Comparison of ENCODE assay signal across 24 cellular contexts in the genomic region with DNA sequence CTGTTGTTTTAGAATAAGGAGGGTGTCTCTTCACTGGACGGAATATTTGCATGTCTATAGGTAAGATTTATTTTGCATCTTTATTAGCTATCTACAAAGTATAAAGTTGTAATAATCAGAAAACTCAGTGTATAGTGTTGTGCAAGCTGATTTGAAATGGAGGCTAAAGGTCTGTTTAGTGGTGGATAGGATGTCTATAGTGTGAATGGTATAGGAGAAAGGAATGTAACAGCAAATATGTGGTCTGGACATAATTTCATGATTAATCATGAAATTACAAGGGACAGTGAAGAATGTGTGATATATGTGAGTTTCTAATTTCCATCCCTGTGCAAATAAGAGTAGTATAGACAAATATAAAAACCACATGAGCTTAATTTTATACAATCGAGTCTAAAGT.
DNase-seq lines count a peak whose midpoint lies in the region; ATAC-seq and TF ChIP-seq lines count a peak whose summit lies in the region.
"Had no signal": no experiment of that assay in that cellular context is flagged by ENCODE, and none has a peak within 500 bp of the region (broad histone marks: within the 10 kb centered on the region; RNA-seq: fewer than 3 reads in every experiment).

No MANE protein-coding gene starts in this region.

- no peaks in the 10 kb centered on the region for H3K36me3 ChIP-seq in RWPE2 (ENCODE audit: low read depth)

- POLR2A ChIA-PET in activated CD4-positive, alpha-beta T cell treated with anti-CD3 and anti-CD28 coated beads for 36 hours (lab: Charles Lee), result no interaction called here
- POLR2A ChIA-PET in WTC11 (lab: Charles Lee), result no interaction called here

- no peak overlapping the region for H3K4me3 Mint-ChIP-seq in activated CD4-positive, alpha-beta T cell treated with anti-CD3 and anti-CD28 coated beads for 36 hours
- no peak overlapping the region for H3K4me3 Mint-ChIP-seq in activated CD4-positive, alpha-beta T cell treated with anti-CD3 and anti-CD28 coated beads, Interleukin-2, amount 10 ng/mL, durations not matched to agents 24 days and 14 days
- no peak overlapping the region for H3K4me3 Mint-ChIP-seq in WTC11
- H3K4me3 Mint-ChIP-seq: CD4-positive, alpha-beta memory T cell; T-cell had no signal

- H3K4me1 ChIP-seq in RWPE2 (ENCODE audit: insufficient read depth, poor library complexity, severe bottlenecking) (peaks cover 24% of the 10 kb centered on the region), foreskin keratinocyte (peaks cover 22% of the 10 kb centered on the region)

- no peaks in the 10 kb centered on the region for H3K36me3 Mint-ChIP-seq in activated CD4-positive, alpha-beta T cell treated with anti-CD3 and anti-CD28 coated beads for 36 hours (ENCODE audit: low read depth)
- no peaks in the 10 kb centered on the region for H3K36me3 Mint-ChIP-seq in activated CD4-positive, alpha-beta T cell treated with anti-CD3 and anti-CD28 coated beads, Interleukin-2, amount 10 ng/mL, durations not matched to agents 24 days and 14 days (ENCODE audit: low read depth)
- H3K36me3 Mint-ChIP-seq in WTC11, result no peaks in the 10 kb centered on the region
- H3K36me3 Mint-ChIP-seq: CD4-positive, alpha-beta memory T cell; T-cell had no signal

- H3K27ac Mint-ChIP-seq in activated CD4-positive, alpha-beta T cell treated with anti-CD3 and anti-CD28 coated beads for 36 hours, result no peak overlapping the region
- no peak overlapping the region for H3K27ac Mint-ChIP-seq in activated CD4-positive, alpha-beta T cell treated with anti-CD3 and anti-CD28 coated beads, Interleukin-2, amount 10 ng/mL, durations not matched to agents 24 days and 14 days
- no peak overlapping the region for H3K27ac Mint-ChIP-seq in WTC11
- H3K27ac Mint-ChIP-seq: CD4-positive, alpha-beta memory T cell; T-cell had no signal

- H3K27ac ChIP-seq in RWPE2 (ENCODE audit: poor library complexity, severe bottlenecking), result peak overlapping the region; percentile 56
- no peak overlapping the region for H3K27ac ChIP-seq in foreskin keratinocyte
- H3K27ac ChIP-seq: PC-9 had no signal

- peaks cover 11% of the 10 kb centered on the region for H3K4me1 Mint-ChIP-seq in activated CD4-positive, alpha-beta T cell treated with anti-CD3 and anti-CD28 coated beads for 36 hours
- H3K4me1 Mint-ChIP-seq in activated CD4-positive, alpha-beta T cell treated with anti-CD3 and anti-CD28 coated beads, Interleukin-2, amount 10 ng/mL, durations not matched to agents 24 days and 14 days, result no peaks in the 10 kb centered on the region
- H3K4me1 Mint-ChIP-seq in WTC11, result no peaks in the 10 kb centered on the region
- H3K4me1 Mint-ChIP-seq: T-cell had no signal

- H3K27me3 ChIP-seq in RWPE2 (ENCODE audit: insufficient read depth, poor library complexity, severe bottlenecking), result no peaks in the 10 kb centered on the region
- H3K27me3 ChIP-seq in foreskin keratinocyte, result no peaks in the 10 kb centered on the region

- CTCF ChIA-PET in activated CD4-positive, alpha-beta T cell treated with anti-CD3 and anti-CD28 coated beads for 36 hours (lab: Charles Lee), result no interaction called here
- CTCF ChIA-PET in WTC11 (lab: Charles Lee), result no interaction called here

- DNase-seq in ELR (ENCODE audit: low read depth) (peak; percentile 58), HS-5 (ENCODE audit: low read depth) (peak; percentile 53), RWPE2 (ENCODE audit: low spot score) (no peak), foreskin keratinocyte (peak; percentile 62 to 74), WTC11 (ENCODE audit: low spot score) (no peak), pons (ENCODE audit: low spot score) (no peak)
- DNase-seq in activated CD4-positive, alpha-beta T cell treated with anti-CD3 and anti-CD28 coated beads for 36 hours, result no peak
- DNase-seq in activated CD4-positive, alpha-beta T cell treated with anti-CD3 and anti-CD28 coated beads, Interleukin-2, amount 10 ng/mL, durations not matched to agents 24 days and 14 days, result no peak
- DNase-seq: C1 segment of cervical spinal cord, COR-L47, DMS53, GF-D8, Karpas-422, MV-4-11, NCI-H1105, NCI-H146, NCI-H1930, NCI-H2107, NCI-H524 treated with DMSO at 0.1 percent for 48 hours, NCI-H774, PC-9, SHP77, T-cell had no signal

- TF ChIP-seq CTCF in RWPE2 (IDR thresholded peaks at IDR 0.05; ENCODE audit: poor library complexity, severe bottlenecking) (no peak), foreskin keratinocyte (conservative IDR thresholded peaks at IDR 0.05) (no peak), WTC11 (IDR thresholded peaks at IDR 0.05) (no peak)

- H3K4me3 ChIP-seq in RWPE2 (ENCODE audit: severe bottlenecking), result no peak overlapping the region
- H3K4me3 ChIP-seq: PC-9 had no signal

- H3K9me3 Mint-ChIP-seq in activated CD4-positive, alpha-beta T cell treated with anti-CD3 and anti-CD28 coated beads for 36 hours (ENCODE audit: low read depth), result no peaks in the 10 kb centered on the region
- peaks cover 3% of the 10 kb centered on the region for H3K9me3 Mint-ChIP-seq in activated CD4-positive, alpha-beta T cell treated with anti-CD3 and anti-CD28 coated beads, Interleukin-2, amount 10 ng/mL, durations not matched to agents 24 days and 14 days
- no peaks in the 10 kb centered on the region for H3K9me3 Mint-ChIP-seq in WTC11
- H3K9me3 Mint-ChIP-seq: CD4-positive, alpha-beta memory T cell; T-cell had no signal

- intact Hi-C loops in activated CD4-positive, alpha-beta T cell treated with anti-CD3 and anti-CD28 coated beads for 36 hours (cut with DNase I, micrococcal nuclease), result no loop called here
- intact Hi-C loops in activated CD4-positive, alpha-beta T cell treated with anti-CD3 and anti-CD28 coated beads, Interleukin-2, amount 10 ng/mL, durations not matched to agents 24 days and 14 days (cut with micrococcal nuclease), result no loop called here

- H3K9me3 ChIP-seq in RWPE2 (ENCODE audit: severe bottlenecking), result no peaks in the 10 kb centered on the region

- peak; percentile 93 for ATAC-seq in RWPE2 (ENCODE audit: low read depth)
- ATAC-seq in foreskin keratinocyte, result peak; percentile 77
- no peak for ATAC-seq in activated CD4-positive, alpha-beta T cell treated with anti-CD3 and anti-CD28 coated beads for 36 hours
- no peak for ATAC-seq in WTC11
- ATAC-seq: T-cell had no signal

- no peaks in the 10 kb centered on the region for H3K27me3 Mint-ChIP-seq in activated CD4-positive, alpha-beta T cell treated with anti-CD3 and anti-CD28 coated beads for 36 hours
- no peaks in the 10 kb centered on the region for H3K27me3 Mint-ChIP-seq in activated CD4-positive, alpha-beta T cell treated with anti-CD3 and anti-CD28 coated beads, Interleukin-2, amount 10 ng/mL, durations not matched to agents 24 days and 14 days
- no peaks in the 10 kb centered on the region for H3K27me3 Mint-ChIP-seq in WTC11 (ENCODE audit: low read depth)
- H3K27me3 Mint-ChIP-seq: T-cell had no signal

TF ChIP-seq in WTC11, 78 proteins besides CTCF, POLR2A, EP300 and RAD21:
- TF ChIP-seq MYBL2 (CRISPR knock-in tag; IDR thresholded peaks at IDR 0.05) (no peak), FOXP1 (CRISPR knock-in tag; IDR thresholded peaks at IDR 0.05; ENCODE audit: borderline replicate concordance) (no peak), JAZF1 (CRISPR knock-in tag; IDR thresholded peaks at IDR 0.05) (no peak)
- TF ChIP-seq, protein P1, sequence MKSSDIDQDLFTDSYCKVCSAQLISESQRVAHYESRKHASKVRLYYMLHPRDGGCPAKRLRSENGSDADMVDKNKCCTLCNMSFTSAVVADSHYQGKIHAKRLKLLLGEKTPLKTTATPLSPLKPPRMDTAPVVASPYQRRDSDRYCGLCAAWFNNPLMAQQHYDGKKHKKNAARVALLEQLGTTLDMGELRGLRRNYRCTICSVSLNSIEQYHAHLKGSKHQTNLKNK (CRISPR knock-in tag; IDR thresholded peaks at IDR 0.05), result no peak

Comparison
In these comparisons a context has a peak if more than half of its experiments do, and no peak if none do; other contexts are left out.
1. DNase-seq: peak in ELR (single experiment), HS-5 (single experiment) and foreskin keratinocyte (2 of 2); none in RWPE2 (single experiment), activated CD4-positive, alpha-beta T cell treated with anti-CD3 and anti-CD28 coated beads for 36 hours (single experiment), activated CD4-positive, alpha-beta T cell treated with anti-CD3 and anti-CD28 coated beads, Interleukin-2, amount 10 ng/mL, durations not matched to agents 24 days and 14 days (single experiment), WTC11 (single experiment) and pons (single experiment).
2. ATAC-seq: peak in RWPE2 (single experiment) and foreskin keratinocyte (single experiment); none in activated CD4-positive, alpha-beta T cell treated with anti-CD3 and anti-CD28 coated beads for 36 hours (single experiment) and WTC11 (single experiment).